ENCODE assay signal across 1 cellular context in the genomic region with DNA sequence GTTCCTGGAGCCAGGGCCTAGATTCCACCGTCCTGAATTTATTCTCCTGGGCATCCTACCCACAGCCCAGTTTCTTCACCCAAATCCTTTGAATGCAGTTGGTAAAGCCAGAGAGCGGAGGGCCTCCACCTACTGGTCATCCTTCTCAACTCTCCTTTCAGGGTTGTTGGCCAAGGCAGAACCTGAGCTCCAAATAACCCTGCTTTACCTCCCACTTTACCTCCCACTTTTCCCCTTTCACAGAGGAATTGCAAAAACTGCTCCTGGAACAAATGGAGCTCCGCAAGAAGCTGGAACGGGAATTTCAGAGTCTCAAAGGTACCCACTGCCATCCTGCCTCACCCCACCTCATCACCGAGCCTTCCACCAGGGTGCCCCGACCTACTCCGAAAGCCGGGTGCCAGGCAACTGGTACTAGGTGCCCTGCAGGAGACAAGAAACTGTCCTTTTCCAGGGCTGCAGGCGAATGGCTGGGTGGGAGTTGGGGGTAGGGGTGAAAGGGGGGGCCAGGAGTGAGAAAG.
TF ChIP-seq lines count a peak whose summit lies in the region.

No MANE protein-coding gene starts in this region.

TF ChIP-seq in IMR-90, 13 proteins besides CTCF, POLR2A, EP300 and RAD21 (continued from another document):
- TF ChIP-seq, protein P1, sequence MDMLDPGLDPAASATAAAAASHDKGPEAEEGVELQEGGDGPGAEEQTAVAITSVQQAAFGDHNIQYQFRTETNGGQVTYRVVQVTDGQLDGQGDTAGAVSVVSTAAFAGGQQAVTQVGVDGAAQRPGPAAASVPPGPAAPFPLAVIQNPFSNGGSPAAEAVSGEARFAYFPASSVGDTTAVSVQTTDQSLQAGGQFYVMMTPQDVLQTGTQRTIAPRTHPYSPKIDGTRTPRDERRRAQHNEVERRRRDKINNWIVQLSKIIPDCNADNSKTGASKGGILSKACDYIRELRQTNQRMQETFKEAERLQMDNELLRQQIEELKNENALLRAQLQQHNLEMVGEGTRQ (IDR thresholded peaks at IDR 0.05; ENCODE audit: low read depth, low read length) = no peak
- TF ChIP-seq CHD1 (IDR thresholded peaks at IDR 0.05; ENCODE audit: low read depth, low read length) = no peak
- TF ChIP-seq RFX5 (IDR thresholded peaks at IDR 0.05; ENCODE audit: low read depth, low read length) = no peak
- no peak for TF ChIP-seq SMC3 (IDR thresholded peaks at IDR 0.05; ENCODE audit: low read depth, low read length)
- TF ChIP-seq CEBPB (IDR thresholded peaks at IDR 0.05; ENCODE audit: low read depth, low read length) = no peak
- TF ChIP-seq, protein P2, sequence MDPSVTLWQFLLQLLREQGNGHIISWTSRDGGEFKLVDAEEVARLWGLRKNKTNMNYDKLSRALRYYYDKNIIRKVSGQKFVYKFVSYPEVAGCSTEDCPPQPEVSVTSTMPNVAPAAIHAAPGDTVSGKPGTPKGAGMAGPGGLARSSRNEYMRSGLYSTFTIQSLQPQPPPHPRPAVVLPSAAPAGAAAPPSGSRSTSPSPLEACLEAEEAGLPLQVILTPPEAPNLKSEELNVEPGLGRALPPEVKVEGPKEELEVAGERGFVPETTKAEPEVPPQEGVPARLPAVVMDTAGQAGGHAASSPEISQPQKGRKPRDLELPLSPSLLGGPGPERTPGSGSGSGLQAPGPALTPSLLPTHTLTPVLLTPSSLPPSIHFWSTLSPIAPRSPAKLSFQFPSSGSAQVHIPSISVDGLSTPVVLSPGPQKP (IDR thresholded peaks at IDR 0.05; ENCODE audit: borderline replicate concordance, low read depth, low read length) = no peak
- TF ChIP-seq FOS (IDR thresholded peaks at IDR 0.05; ENCODE audit: low read depth, low read length) = no peak
- no peak for TF ChIP-seq MAFK (IDR thresholded peaks at IDR 0.05; ENCODE audit: low read depth, low read length)
- no peak for TF ChIP-seq MXI1 (IDR thresholded peaks at IDR 0.05; ENCODE audit: borderline replicate concordance, low read depth, low read length)
- no peak for TF ChIP-seq BHLHE40 (IDR thresholded peaks at IDR 0.05; ENCODE audit: low read depth, low read length)
